ENCODE assay signal across 1 cellular context in the genomic region with DNA sequence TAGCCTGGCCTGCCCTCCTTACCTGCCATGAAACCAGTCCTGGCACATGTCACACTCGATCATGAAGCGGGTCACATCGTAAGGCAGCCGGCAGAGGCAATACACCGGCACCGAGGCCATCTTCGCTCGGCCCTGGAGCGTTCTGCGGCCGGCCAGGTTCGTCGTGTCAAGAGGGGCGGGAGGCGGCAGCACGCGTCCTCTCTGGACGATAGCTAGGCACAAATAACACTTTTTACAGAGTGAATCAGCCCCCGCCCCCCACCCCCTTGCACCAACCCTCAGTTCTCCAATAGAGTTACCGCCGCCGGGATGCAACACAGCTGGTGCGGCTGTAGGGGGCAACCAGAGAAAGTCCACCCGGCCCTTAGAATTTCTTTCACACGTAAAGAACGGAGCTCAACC.
TF ChIP-seq lines count a peak whose summit lies in the region.

No MANE protein-coding gene starts in this region.

TF ChIP-seq in K562, 482 proteins besides CTCF, POLR2A, EP300 and RAD21 (continued from another document):
- TF ChIP-seq, protein P1, sequence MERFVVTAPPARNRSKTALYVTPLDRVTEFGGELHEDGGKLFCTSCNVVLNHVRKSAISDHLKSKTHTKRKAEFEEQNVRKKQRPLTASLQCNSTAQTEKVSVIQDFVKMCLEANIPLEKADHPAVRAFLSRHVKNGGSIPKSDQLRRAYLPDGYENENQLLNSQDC (CRISPR knock-in tag; IDR thresholded peaks at IDR 0.05) = no peak
- TF ChIP-seq, protein P2, sequence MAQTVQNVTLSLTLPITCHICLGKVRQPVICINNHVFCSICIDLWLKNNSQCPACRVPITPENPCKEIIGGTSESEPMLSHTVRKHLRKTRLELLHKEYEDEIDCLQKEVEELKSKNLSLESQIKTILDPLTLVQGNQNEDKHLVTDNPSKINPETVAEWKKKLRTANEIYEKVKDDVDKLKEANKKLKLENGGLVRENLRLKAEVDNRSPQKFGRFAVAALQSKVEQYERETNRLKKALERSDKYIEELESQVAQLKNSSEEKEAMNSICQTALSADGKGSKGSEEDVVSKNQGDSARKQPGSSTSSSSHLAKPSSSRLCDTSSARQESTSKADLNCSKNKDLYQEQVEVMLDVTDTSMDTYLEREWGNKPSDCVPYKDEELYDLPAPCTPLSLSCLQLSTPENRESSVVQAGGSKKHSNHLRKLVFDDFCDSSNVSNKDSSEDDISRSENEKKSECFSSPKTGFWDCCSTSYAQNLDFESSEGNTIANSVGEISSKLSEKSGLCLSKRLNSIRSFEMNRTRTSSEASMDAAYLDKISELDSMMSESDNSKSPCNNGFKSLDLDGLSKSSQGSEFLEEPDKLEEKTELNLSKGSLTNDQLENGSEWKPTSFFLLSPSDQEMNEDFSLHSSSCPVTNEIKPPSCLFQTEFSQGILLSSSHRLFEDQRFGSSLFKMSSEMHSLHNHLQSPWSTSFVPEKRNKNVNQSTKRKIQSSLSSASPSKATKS (CRISPR knock-in tag; IDR thresholded peaks at IDR 0.05) = no peak
- TF ChIP-seq MIER1 (IDR thresholded peaks at IDR 0.05; ENCODE audit: low read depth) (no peak), MTF1 (CRISPR knock-in tag; IDR thresholded peaks at IDR 0.05; ENCODE audit: borderline replicate concordance) (no peak), ZNF184 (CRISPR knock-in tag; IDR thresholded peaks at IDR 0.05) (no peak), OTX1 (CRISPR knock-in tag; IDR thresholded peaks at IDR 0.05) (no peak), ZNF12 (CRISPR knock-in tag; IDR thresholded peaks at IDR 0.05) (no peak), SMAD3 (CRISPR knock-in tag; conservative IDR thresholded peaks at IDR 0.05) (no peak), TEAD4 (IDR thresholded peaks at IDR 0.05; ENCODE audit: low read length) (no peak), TEAD4 (CRISPR knock-in tag; IDR thresholded peaks at IDR 0.05; ENCODE audit: borderline replicate concordance) (no peak), XRCC4 (IDR thresholded peaks at IDR 0.05; ENCODE audit: extremely low read depth, insufficient read depth, insufficient read length) (no peak), RBM14 (IDR thresholded peaks at IDR 0.05; ENCODE audit: borderline replicate concordance, insufficient read depth, low read depth, low read length) (no peak), PHB (CRISPR knock-in tag; IDR thresholded peaks at IDR 0.05) (no peak), EP400 (IDR thresholded peaks at IDR 0.05) (no peak), ZNF174 (CRISPR knock-in tag; IDR thresholded peaks at IDR 0.05) (no peak), SIN3B (IDR thresholded peaks at IDR 0.05; ENCODE audit: low read depth) (no peak), KLF13 (tag; IDR thresholded peaks at IDR 0.05; ENCODE audit: borderline replicate concordance, low read depth) (no peak), POLR2G (IDR thresholded peaks at IDR 0.05; ENCODE audit: low read depth, low read length) (peak; percentile 63), SMAD4 (CRISPR knock-in tag; conservative IDR thresholded peaks at IDR 0.05) (no peak), NR1H2 (CRISPR knock-in tag; IDR thresholded peaks at IDR 0.05) (no peak), CCNT2 (IDR thresholded peaks at IDR 0.05; ENCODE audit: borderline replicate concordance, extremely low read depth, insufficient read length, low read depth, low read length) (no peak), SIN3A (IDR thresholded peaks at IDR 0.05; ENCODE audit: borderline replicate concordance in 2 of 2, control insufficient read depth in 1 of 2, low read depth in 2 of 2, low read length in 2 of 2) (0 out of 4 replicates have a peak, but pooled peaks of 1 of the 2 experiments have one; percentile 22), RFX5 (IDR thresholded peaks at IDR 0.05; ENCODE audit: low read depth, low read length) (no peak), TFAM (CRISPR knock-in tag; conservative IDR thresholded peaks at IDR 0.05) (no peak), PML (IDR thresholded peaks at IDR 0.05; ENCODE audit: low read length) (no peak)
- TF ChIP-seq, protein P3, sequence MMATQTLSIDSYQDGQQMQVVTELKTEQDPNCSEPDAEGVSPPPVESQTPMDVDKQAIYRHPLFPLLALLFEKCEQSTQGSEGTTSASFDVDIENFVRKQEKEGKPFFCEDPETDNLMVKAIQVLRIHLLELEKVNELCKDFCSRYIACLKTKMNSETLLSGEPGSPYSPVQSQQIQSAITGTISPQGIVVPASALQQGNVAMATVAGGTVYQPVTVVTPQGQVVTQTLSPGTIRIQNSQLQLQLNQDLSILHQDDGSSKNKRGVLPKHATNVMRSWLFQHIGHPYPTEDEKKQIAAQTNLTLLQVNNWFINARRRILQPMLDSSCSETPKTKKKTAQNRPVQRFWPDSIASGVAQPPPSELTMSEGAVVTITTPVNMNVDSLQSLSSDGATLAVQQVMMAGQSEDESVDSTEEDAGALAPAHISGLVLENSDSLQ (IDR thresholded peaks at IDR 0.05) = no peak
- TF ChIP-seq, protein P4, sequence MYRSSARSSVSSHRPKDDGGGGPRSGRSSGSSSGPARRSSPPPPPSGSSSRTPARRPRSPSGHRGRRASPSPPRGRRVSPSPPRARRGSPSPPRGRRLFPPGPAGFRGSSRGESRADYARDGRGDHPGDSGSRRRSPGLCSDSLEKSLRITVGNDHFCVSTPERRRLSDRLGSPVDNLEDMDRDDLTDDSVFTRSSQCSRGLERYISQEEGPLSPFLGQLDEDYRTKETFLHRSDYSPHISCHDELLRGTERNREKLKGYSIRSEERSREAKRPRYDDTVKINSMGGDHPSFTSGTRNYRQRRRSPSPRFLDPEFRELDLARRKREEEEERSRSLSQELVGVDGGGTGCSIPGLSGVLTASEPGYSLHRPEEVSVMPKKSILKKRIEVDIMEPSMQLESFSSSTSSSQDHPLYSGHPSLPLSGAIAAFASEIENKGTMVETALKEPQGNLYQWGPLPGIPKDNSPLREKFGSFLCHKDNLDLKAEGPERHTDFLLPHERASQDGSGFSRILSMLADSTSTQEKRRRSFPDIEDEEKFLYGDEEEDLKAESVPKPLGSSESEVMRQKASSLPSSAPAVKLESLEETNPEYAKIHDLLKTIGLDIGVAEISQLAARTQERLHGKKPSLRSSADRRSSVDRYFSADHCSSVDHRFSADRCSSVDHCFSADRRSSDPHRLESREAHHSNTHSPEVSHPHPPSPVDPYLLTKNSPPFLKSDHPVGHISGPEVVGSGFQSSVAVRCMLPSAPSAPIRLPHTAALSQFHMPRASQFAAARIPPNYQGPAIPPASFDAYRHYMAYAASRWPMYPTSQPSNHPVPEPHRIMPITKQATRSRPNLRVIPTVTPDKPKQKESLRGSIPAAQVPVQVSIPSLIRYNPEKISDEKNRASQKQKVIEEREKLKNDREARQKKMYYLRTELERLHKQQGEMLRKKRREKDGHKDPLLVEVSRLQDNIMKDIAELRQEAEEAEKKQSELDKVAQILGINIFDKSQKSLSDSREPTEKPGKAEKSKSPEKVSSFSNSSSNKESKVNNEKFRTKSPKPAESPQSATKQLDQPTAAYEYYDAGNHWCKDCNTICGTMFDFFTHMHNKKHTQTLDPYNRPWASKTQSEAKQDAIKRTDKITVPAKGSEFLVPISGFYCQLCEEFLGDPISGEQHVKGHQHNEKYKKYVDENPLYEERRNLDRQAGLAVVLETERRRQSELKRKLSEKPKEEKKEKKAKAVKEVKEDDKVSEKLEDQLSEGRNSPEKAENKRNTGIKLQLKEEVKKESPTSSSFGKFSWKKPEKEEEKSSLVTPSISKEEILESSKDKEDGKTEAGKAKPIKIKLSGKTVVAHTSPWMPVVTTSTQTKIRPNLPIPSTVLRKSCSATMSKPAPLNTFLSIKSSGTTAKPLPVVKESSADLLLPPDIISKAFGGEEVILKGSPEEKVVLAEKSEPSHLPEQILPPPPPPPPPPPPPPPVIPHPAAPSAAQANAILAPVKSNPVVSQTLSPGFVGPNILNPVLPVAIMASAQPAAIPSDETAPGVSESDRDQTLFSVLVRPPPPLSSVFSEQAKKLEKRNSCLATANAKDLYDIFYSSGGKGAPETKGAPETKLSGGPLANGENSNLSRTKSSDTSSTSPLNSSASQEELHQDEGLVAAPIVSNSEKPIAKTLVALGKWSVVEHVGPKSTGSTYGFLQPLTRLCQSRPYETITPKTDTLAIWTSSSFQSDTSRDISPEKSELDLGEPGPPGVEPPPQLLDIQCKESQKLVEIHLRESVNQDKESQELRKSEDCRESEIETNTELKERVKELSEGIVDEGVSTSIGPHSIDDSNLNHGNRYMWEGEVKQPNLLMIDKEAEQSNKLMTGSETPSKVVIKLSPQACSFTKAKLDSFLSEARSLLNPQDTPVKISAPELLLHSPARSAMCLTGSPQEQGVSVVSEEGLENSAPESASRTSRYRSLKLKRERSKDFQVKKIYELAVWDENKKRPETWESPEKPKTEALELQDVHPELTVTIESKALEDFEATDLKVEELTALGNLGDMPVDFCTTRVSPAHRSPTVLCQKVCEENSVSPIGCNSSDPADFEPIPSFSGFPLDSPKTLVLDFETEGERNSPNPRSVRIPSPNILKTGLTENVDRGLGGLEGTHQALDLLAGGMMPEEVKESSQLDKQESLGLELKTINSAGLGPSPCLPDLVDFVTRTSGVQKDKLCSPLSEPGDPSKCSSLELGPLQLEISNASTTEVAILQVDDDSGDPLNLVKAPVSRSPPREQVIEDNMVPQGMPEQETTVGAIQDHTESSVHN (IDR thresholded peaks at IDR 0.05; ENCODE audit: borderline replicate concordance in 1 of 2, low read depth in 1 of 2) = no peak
- TF ChIP-seq, protein P5, sequence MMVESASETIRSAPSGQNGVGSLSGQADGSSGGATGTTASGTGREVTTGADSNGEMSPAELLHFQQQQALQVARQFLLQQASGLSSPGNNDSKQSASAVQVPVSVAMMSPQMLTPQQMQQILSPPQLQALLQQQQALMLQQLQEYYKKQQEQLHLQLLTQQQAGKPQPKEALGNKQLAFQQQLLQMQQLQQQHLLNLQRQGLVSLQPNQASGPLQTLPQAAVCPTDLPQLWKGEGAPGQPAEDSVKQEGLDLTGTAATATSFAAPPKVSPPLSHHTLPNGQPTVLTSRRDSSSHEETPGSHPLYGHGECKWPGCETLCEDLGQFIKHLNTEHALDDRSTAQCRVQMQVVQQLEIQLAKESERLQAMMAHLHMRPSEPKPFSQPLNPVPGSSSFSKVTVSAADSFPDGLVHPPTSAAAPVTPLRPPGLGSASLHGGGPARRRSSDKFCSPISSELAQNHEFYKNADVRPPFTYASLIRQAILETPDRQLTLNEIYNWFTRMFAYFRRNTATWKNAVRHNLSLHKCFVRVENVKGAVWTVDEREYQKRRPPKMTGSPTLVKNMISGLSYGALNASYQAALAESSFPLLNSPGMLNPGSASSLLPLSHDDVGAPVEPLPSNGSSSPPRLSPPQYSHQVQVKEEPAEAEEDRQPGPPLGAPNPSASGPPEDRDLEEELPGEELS (CRISPR knock-in tag; IDR thresholded peaks at IDR 0.05; ENCODE audit: borderline replicate concordance) = no peak
- TF ChIP-seq, protein P6, sequence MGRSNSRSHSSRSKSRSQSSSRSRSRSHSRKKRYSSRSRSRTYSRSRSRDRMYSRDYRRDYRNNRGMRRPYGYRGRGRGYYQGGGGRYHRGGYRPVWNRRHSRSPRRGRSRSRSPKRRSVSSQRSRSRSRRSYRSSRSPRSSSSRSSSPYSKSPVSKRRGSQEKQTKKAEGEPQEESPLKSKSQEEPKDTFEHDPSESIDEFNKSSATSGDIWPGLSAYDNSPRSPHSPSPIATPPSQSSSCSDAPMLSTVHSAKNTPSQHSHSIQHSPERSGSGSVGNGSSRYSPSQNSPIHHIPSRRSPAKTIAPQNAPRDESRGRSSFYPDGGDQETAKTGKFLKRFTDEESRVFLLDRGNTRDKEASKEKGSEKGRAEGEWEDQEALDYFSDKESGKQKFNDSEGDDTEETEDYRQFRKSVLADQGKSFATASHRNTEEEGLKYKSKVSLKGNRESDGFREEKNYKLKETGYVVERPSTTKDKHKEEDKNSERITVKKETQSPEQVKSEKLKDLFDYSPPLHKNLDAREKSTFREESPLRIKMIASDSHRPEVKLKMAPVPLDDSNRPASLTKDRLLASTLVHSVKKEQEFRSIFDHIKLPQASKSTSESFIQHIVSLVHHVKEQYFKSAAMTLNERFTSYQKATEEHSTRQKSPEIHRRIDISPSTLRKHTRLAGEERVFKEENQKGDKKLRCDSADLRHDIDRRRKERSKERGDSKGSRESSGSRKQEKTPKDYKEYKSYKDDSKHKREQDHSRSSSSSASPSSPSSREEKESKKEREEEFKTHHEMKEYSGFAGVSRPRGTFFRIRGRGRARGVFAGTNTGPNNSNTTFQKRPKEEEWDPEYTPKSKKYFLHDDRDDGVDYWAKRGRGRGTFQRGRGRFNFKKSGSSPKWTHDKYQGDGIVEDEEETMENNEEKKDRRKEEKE (IDR thresholded peaks at IDR 0.05; ENCODE audit: borderline replicate concordance in 1 of 2, control insufficient read depth in 1 of 2, low read depth in 2 of 2, low read length in 1 of 2) = no peak
- TF ChIP-seq, protein P7, sequence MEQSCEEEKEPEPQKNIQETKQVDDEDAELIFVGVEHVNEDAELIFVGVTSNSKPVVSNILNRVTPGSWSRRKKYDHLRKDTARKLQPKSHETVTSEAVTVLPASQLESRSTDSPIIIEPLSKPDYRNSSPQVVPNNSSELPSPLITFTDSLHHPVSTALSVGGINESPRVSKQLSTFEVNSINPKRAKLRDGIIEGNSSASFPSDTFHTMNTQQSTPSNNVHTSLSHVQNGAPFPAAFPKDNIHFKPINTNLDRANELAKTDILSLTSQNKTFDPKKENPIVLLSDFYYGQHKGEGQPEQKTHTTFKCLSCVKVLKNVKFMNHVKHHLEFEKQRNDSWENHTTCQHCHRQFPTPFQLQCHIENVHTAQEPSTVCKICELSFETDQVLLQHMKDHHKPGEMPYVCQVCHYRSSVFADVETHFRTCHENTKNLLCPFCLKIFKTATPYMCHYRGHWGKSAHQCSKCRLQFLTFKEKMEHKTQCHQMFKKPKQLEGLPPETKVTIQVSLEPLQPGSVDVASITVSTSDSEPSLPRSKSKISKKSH (CRISPR knock-in tag; IDR thresholded peaks at IDR 0.05) = no peak
- TF ChIP-seq, protein P8, sequence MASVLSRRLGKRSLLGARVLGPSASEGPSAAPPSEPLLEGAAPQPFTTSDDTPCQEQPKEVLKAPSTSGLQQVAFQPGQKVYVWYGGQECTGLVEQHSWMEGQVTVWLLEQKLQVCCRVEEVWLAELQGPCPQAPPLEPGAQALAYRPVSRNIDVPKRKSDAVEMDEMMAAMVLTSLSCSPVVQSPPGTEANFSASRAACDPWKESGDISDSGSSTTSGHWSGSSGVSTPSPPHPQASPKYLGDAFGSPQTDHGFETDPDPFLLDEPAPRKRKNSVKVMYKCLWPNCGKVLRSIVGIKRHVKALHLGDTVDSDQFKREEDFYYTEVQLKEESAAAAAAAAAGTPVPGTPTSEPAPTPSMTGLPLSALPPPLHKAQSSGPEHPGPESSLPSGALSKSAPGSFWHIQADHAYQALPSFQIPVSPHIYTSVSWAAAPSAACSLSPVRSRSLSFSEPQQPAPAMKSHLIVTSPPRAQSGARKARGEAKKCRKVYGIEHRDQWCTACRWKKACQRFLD (CRISPR knock-in tag; IDR thresholded peaks at IDR 0.05) = no peak
- TF ChIP-seq, protein P9, sequence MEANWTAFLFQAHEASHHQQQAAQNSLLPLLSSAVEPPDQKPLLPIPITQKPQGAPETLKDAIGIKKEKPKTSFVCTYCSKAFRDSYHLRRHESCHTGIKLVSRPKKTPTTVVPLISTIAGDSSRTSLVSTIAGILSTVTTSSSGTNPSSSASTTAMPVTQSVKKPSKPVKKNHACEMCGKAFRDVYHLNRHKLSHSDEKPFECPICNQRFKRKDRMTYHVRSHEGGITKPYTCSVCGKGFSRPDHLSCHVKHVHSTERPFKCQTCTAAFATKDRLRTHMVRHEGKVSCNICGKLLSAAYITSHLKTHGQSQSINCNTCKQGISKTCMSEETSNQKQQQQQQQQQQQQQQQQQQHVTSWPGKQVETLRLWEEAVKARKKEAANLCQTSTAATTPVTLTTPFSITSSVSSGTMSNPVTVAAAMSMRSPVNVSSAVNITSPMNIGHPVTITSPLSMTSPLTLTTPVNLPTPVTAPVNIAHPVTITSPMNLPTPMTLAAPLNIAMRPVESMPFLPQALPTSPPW (CRISPR knock-in tag; IDR thresholded peaks at IDR 0.05) = peak; percentile 74
- TF ChIP-seq, protein P10, sequence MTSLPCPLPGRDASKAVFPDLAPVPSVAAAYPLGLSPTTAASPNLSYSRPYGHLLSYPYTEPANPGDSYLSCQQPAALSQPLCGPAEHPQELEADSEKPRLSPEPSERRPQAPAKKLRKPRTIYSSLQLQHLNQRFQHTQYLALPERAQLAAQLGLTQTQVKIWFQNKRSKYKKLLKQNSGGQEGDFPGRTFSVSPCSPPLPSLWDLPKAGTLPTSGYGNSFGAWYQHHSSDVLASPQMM (CRISPR knock-in tag; IDR thresholded peaks at IDR 0.05) = no peak
